ENCODE assay signal across 9 cellular contexts in genomic region chr3:52237006-52237658, GRCh38.
DNase-seq lines count a peak whose midpoint lies in the region; ATAC-seq and TF ChIP-seq lines count a peak whose summit lies in the region.
"Had no signal": no experiment of that assay in that cellular context is flagged by ENCODE, and none has a peak within 500 bp of the region (broad histone marks: within the 10 kb centered on the region; RNA-seq: fewer than 3 reads in every experiment).

No MANE protein-coding gene starts in this region.

- H3K4me3 Mint-ChIP-seq in central memory CD8-positive, alpha-beta T cell: peak overlapping the region; percentile 99

- peak overlapping the region; percentile 79 for H3K27ac ChIP-seq in 22Rv1
- H3K27ac ChIP-seq in HUES48 (ENCODE audit: low read depth, low read length): peak overlapping the region; percentile 72
- H3K27ac ChIP-seq in muscle layer of colon (ENCODE audit: low read depth, low read length): peak overlapping the region; percentile 99

- H3K36me3 Mint-ChIP-seq in central memory CD8-positive, alpha-beta T cell (ENCODE audit: insufficient read depth): peaks cover 24% of the 10 kb centered on the region

- H3K4me1 Mint-ChIP-seq in central memory CD8-positive, alpha-beta T cell: peaks cover 67% of the 10 kb centered on the region

- no peak overlapping the region for H3K27ac Mint-ChIP-seq in central memory CD8-positive, alpha-beta T cell (ENCODE audit: low read depth)

- no peak overlapping the region for H3K9ac ChIP-seq in HUES48 (ENCODE audit: low read depth, low read length)
- H3K9ac ChIP-seq in muscle layer of colon (ENCODE audit: low read length): peak overlapping the region; percentile 63

- no peaks in the 10 kb centered on the region for H3K27me3 ChIP-seq in HUES48 (ENCODE audit: control insufficient read depth, insufficient read depth, low read length)
- no peaks in the 10 kb centered on the region for H3K27me3 ChIP-seq in muscle layer of colon (ENCODE audit: control insufficient read depth in 1 of 2, insufficient read depth in 2 of 2, low read length in 2 of 2)

- no peaks in the 10 kb centered on the region for H3K27me3 Mint-ChIP-seq in central memory CD8-positive, alpha-beta T cell

- H3K9me3 ChIP-seq in HUES48 (ENCODE audit: control insufficient read depth, insufficient read depth, low read length) (no peaks in the 10 kb centered on the region), muscle layer of colon (ENCODE audit: low read length) (no peaks in the 10 kb centered on the region)

- TF ChIP-seq CTCF in 22Rv1 (IDR thresholded peaks at IDR 0.05): no peak

- DNase-seq in central memory CD8-positive, alpha-beta T cell (ENCODE audit: low spot score in 2 of 2): no peak
- DNase-seq in NCI-H526 (lab: John Stamatoyannopoulos, UW) (no peak), kidney glomerular epithelial cell (lab: John Stamatoyannopoulos, UW) (no peak), NCI-H748 (lab: John Stamatoyannopoulos, UW; ENCODE audit: unreplicated experiment) (no peak)
- DNase-seq: cortex of kidney had no signal

- ATAC-seq in central memory CD8-positive, alpha-beta T cell (replicated peaks; ENCODE audit: extremely low read depth, poor library complexity, severe bottlenecking): no peak
- no peak for ATAC-seq in HG03442 (IDR thresholded peaks at IDR 0.05; ENCODE audit: unreplicated experiment)

- H3K9me3 Mint-ChIP-seq in central memory CD8-positive, alpha-beta T cell: no peaks in the 10 kb centered on the region

- H3K4me1 ChIP-seq in HUES48 (ENCODE audit: control insufficient read depth, insufficient read depth, low read length) (peaks cover 30% of the 10 kb centered on the region), muscle layer of colon (ENCODE audit: insufficient read depth, low read length) (peaks cover 53% of the 10 kb centered on the region)

- no peak overlapping the region for H3K4me3 ChIP-seq in HUES48 (ENCODE audit: low read depth, low read length)
- H3K4me3 ChIP-seq in muscle layer of colon (ENCODE audit: low read depth in 1 of 2, low read length in 2 of 2): peak overlapping the region in 1 of 2 donors; percentile 98

- H3K36me3 ChIP-seq in HUES48 (ENCODE audit: control insufficient read depth, insufficient read depth, low read length) (peaks cover 12% of the 10 kb centered on the region; the same call in 1 of the 2 replicates), muscle layer of colon (ENCODE audit: insufficient read depth, low read length) (peaks cover 16% of the 10 kb centered on the region)
